ENCODE assay signal across 14 cellular contexts in the genomic region with DNA sequence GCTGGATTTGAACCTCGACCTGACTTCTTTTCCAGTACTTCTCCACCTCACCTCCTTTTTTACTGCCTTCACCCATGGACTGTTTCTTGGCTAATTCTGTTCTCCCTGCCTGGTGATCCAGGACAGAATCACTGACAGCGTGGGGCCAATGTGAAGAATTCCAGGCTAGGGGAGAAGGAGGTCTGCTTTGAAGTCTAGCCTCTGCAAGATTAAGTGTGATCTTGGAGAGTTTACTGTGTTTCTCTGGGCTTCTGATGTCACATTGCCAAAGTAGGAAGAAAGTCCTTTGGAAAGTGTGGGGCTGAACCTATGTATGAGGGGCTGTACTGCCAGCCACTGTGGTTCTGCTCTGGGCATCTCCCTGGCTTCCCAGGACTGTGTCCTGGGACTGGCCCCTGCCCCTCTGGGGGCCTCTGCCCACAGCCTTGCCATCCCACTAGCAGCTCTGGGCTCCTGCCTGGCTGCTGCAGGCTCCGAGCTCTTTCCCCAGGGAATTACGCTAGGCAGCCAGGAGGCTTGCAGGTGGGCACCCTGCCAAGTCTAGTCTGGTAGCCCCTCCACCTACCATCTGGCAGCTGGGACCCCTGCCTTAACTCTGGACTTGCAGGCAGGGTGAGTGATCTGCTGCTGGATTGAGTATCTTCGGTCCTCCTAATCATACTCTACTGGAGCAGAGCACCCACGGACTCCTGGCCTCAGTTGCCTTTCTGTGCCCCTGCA. TPM values are rescaled to one million over a fixed set of nuclear protein-coding genes. Genes with fewer than 3 reads are reported as not detected.
DNase-seq lines count a peak whose midpoint lies in the region; ATAC-seq and TF ChIP-seq lines count a peak whose summit lies in the region.
"Had no signal": no experiment of that assay in that cellular context is flagged by ENCODE, and none has a peak within 500 bp of the region (broad histone marks: within the 10 kb centered on the region; RNA-seq: fewer than 3 reads in every experiment).

No MANE protein-coding gene starts in this region.

- H3K4me3 Mint-ChIP-seq in WTC11 = peak overlapping the region; percentile 89
- H3K4me3 Mint-ChIP-seq: activated naive CD8-positive, alpha-beta T cell treated with anti-CD3 and anti-CD28 coated beads, Interleukin-2, amount 10 ng/mL, durations not matched to agents 7 days and 5 days; B cell; dendritic cell treated with granulocyte-macrophage colony-stimulating factor and Interleukin-4, amounts not matched to agents 40 ng/mL and 50 ng/mL, for 4 days; T-helper 2 cell treated with Interferon-gamma antibody and Interleukin-4, amounts not matched to agents 5 μg/mL and 100 μg/mL, for 36 hours had no signal

- intact Hi-C loops in uterus (cut with DNase I; ENCODE audit: low total_unique reads) = no loop called here

- peaks cover 35% of the 10 kb centered on the region for H3K79me2 ChIP-seq in mesendoderm (ENCODE audit: control insufficient read depth, insufficient read depth, low read length)

- peak; percentile 1; the same call in 1 of the 2 replicates for ATAC-seq in WTC11

- no peak overlapping the region for H2BK15ac ChIP-seq in mesendoderm (replicated peaks; ENCODE audit: low read depth)

- no peaks in the 10 kb centered on the region for H3K9me3 ChIP-seq in uterus
- H3K9me3 ChIP-seq: left ventricle myocardium inferior had no signal

- no peak overlapping the region for H3K27ac ChIP-seq in mesendoderm (ENCODE audit: low read depth, low read length)
- H3K27ac ChIP-seq in caudate nucleus (ENCODE audit: low read depth, low read length) = no peak overlapping the region
- no peak overlapping the region for H3K27ac ChIP-seq in uterus
- H3K27ac ChIP-seq: left ventricle myocardium inferior had no signal

- peaks cover 28% of the 10 kb centered on the region for H3K36me3 Mint-ChIP-seq in WTC11
- H3K36me3 Mint-ChIP-seq: activated naive CD8-positive, alpha-beta T cell treated with anti-CD3 and anti-CD28 coated beads, Interleukin-2, amount 10 ng/mL, durations not matched to agents 7 days and 5 days had no signal

- no peak overlapping the region for H2BK120ac ChIP-seq in mesendoderm (ENCODE audit: low read depth, low read length)

- peak overlapping the region; percentile 44 for H3K56ac ChIP-seq in mesendoderm (ENCODE audit: low read length)

- H3K4me3 ChIP-seq in mesendoderm (ENCODE audit: low read length) (no peak overlapping the region), uterus (no peak overlapping the region)
- H3K4me3 ChIP-seq: left ventricle myocardium inferior had no signal

- H3K4me1 Mint-ChIP-seq in WTC11 = peaks cover 69% of the 10 kb centered on the region
- H3K4me1 Mint-ChIP-seq: B cell had no signal

- H4K8ac ChIP-seq in mesendoderm (ENCODE audit: low read depth, low read length) = no peak overlapping the region

- H3K9ac ChIP-seq in mesendoderm (ENCODE audit: low read length) = peak overlapping the region; percentile 9

- peaks cover 13% of the 10 kb centered on the region for H3K79me1 ChIP-seq in mesendoderm (ENCODE audit: low read length)

- H3K36me3 ChIP-seq in mesendoderm (ENCODE audit: control insufficient read depth, insufficient read depth, low read length) (peaks cover 2% of the 10 kb centered on the region), uterus (no peaks in the 10 kb centered on the region)

- peak overlapping the region; percentile 93 for H3K27ac Mint-ChIP-seq in WTC11
- H3K27ac Mint-ChIP-seq: activated naive CD8-positive, alpha-beta T cell treated with anti-CD3 and anti-CD28 coated beads, Interleukin-2, amount 10 ng/mL, durations not matched to agents 7 days and 5 days; B cell; dendritic cell treated with granulocyte-macrophage colony-stimulating factor and Interleukin-4, amounts not matched to agents 40 ng/mL and 50 ng/mL, for 4 days; T-helper 2 cell treated with Interferon-gamma antibody and Interleukin-4, amounts not matched to agents 5 μg/mL and 100 μg/mL, for 36 hours had no signal

- no peak overlapping the region for H4K5ac ChIP-seq in mesendoderm (ENCODE audit: low read length)

- peak overlapping the region; percentile 55 for H3K4me2 ChIP-seq in mesendoderm (ENCODE audit: low read length)

- peak; percentile 93 for DNase-seq in DMS 273 (lab: John Stamatoyannopoulos, UW; ENCODE audit: unreplicated experiment)
- peak; percentile 72 for DNase-seq in NCI-H1105 (lab: John Stamatoyannopoulos, UW)
- DNase-seq in WTC11 (ENCODE audit: low spot score) = no peak
- DNase-seq in mesendoderm = peak; percentile 66
- DNase-seq in caudate nucleus (lab: John Stamatoyannopoulos, UW) = no peak
- DNase-seq in amniotic stem cell (lab: John Stamatoyannopoulos, UW) = no peak
- DNase-seq in uterus = no peak
- DNase-seq in HPDE6-E6E7 (ENCODE audit: extremely low spot score) = no peak
- DNase-seq: activated naive CD8-positive, alpha-beta T cell treated with anti-CD3 and anti-CD28 coated beads, Interleukin-2, amount 10 ng/mL, durations not matched to agents 7 days and 5 days; left ventricle myocardium inferior; stimulated activated CD4-positive, alpha-beta T cell treated with anti-CD3 and anti-CD28 coated beads, Interleukin-15, amount 100 ng/mL, for 24 hours had no signal

- H3K27me3 ChIP-seq in mesendoderm (ENCODE audit: insufficient read depth, low read length, poor library complexity) = no peaks in the 10 kb centered on the region
- H3K27me3 ChIP-seq in uterus = no peaks in the 10 kb centered on the region

- POLR2A ChIA-PET in WTC11 (lab: Charles Lee) = interaction anchor here (0.6 to 1.1 kb wide), 2 partner anchors 48 to 52 kb away, joined by 5 to 7 read pairs; no protein-coding TSS in a partner anchor

- no CpG with 5 or more reads among the region's 6 CpGs for WGBS in mesendoderm (ENCODE audit: extremely low coverage, insufficient coverage, low lambda C conversion rate)

- H3K18ac ChIP-seq in mesendoderm (ENCODE audit: low read length) = peak overlapping the region; percentile 31

- H2AK5ac ChIP-seq in mesendoderm (ENCODE audit: low read length) = no peak overlapping the region

- no peaks in the 10 kb centered on the region for H3K9me3 Mint-ChIP-seq in WTC11
- H3K9me3 Mint-ChIP-seq: activated naive CD8-positive, alpha-beta T cell treated with anti-CD3 and anti-CD28 coated beads, Interleukin-2, amount 10 ng/mL, durations not matched to agents 7 days and 5 days; dendritic cell treated with granulocyte-macrophage colony-stimulating factor and Interleukin-4, amounts not matched to agents 40 ng/mL and 50 ng/mL, for 4 days; T-helper 2 cell treated with Interferon-gamma antibody and Interleukin-4, amounts not matched to agents 5 μg/mL and 100 μg/mL, for 36 hours had no signal

- no peak for TF ChIP-seq POLR2A in uterus (IDR thresholded peaks at IDR 0.05)

- H3K4ac ChIP-seq in mesendoderm (ENCODE audit: low read depth, low read length) = no peak overlapping the region

- no peaks in the 10 kb centered on the region for H3K27me3 Mint-ChIP-seq in WTC11 (ENCODE audit: low read depth)
- H3K27me3 Mint-ChIP-seq: activated naive CD8-positive, alpha-beta T cell treated with anti-CD3 and anti-CD28 coated beads, Interleukin-2, amount 10 ng/mL, durations not matched to agents 7 days and 5 days; dendritic cell treated with granulocyte-macrophage colony-stimulating factor and Interleukin-4, amounts not matched to agents 40 ng/mL and 50 ng/mL, for 4 days had no signal

- H3K23ac ChIP-seq in mesendoderm (ENCODE audit: low read length) = no peak overlapping the region

- no peak overlapping the region for H2BK5ac ChIP-seq in mesendoderm (ENCODE audit: low read length)

- H3K4me1 ChIP-seq in mesendoderm (ENCODE audit: control insufficient read depth, low read depth, low read length) (peaks cover 25% of the 10 kb centered on the region), uterus (peaks cover 3 to 4% of the 10 kb centered on the region in 2 donors)

- CTCF ChIA-PET in WTC11 (lab: Charles Lee) = interaction anchor here (0.6 to 1.8 kb wide), 4 partner anchors 9 to 75 kb away, joined by 4 to 8 read pairs (median 6); no protein-coding TSS in a partner anchor

- no peak for TF ChIP-seq CTCF in WTC11 (IDR thresholded peaks at IDR 0.05)
- no peak for TF ChIP-seq CTCF in uterus (IDR thresholded peaks at IDR 0.05)

TF ChIP-seq in WTC11, 78 proteins besides CTCF, POLR2A, EP300 and RAD21 (continues in another document):
- TF ChIP-seq NR1H2 (CRISPR knock-in tag; IDR thresholded peaks at IDR 0.05) (no peak), KAT7 (CRISPR knock-in tag; IDR thresholded peaks at IDR 0.05; ENCODE audit: borderline replicate concordance) (no peak), ATF1 (CRISPR knock-in tag; IDR thresholded peaks at IDR 0.05) (no peak)
- TF ChIP-seq, protein P1, sequence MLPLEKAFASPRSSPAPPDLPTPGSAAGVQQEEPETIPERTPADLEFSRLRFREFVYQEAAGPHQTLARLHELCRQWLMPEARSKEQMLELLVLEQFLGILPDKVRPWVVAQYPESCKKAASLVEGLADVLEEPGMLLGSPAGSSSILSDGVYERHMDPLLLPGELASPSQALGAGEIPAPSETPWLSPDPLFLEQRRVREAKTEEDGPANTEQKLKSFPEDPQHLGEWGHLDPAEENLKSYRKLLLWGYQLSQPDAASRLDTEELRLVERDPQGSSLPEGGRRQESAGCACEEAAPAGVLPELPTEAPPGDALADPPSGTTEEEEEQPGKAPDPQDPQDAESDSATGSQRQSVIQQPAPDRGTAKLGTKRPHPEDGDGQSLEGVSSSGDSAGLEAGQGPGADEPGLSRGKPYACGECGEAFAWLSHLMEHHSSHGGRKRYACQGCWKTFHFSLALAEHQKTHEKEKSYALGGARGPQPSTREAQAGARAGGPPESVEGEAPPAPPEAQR (CRISPR knock-in tag; IDR thresholded peaks at IDR 0.05) = no peak
- TF ChIP-seq, protein P2, sequence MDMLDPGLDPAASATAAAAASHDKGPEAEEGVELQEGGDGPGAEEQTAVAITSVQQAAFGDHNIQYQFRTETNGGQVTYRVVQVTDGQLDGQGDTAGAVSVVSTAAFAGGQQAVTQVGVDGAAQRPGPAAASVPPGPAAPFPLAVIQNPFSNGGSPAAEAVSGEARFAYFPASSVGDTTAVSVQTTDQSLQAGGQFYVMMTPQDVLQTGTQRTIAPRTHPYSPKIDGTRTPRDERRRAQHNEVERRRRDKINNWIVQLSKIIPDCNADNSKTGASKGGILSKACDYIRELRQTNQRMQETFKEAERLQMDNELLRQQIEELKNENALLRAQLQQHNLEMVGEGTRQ (CRISPR knock-in tag; IDR thresholded peaks at IDR 0.05) = no peak

RNA-seq across cellular contexts. Expression of a gene that starts 52.2 kb away (rescaled TPM):
- total RNA-seq in WTC11 (2021) (142 to 197 TPM (median 154 TPM) in 3 replicates), uterus (10 to 100 TPM; 15.9 to 67.7 (median 30.4) TPM)
- 217 TPM for polyA plus RNA-seq in mesendoderm (2013, experiment 1 of 2)
- polyA plus RNA-seq in mesendoderm (2013, experiment 2 of 2) = 220 TPM

RNA-seq across cellular contexts. Expression of a gene that starts 52.5 kb away (rescaled TPM):
- total RNA-seq in WTC11 (2021) (62.9 to 73.2 TPM (median 70.2 TPM) in 3 replicates), uterus (100 to 1,000 TPM in 1 of 4 donors, 10 to 100 TPM in 3; 50.2 to 168 (median 76.4) TPM)
- 15.2 TPM for polyA plus RNA-seq in mesendoderm (2013, experiment 1 of 2)
- 15.5 TPM for polyA plus RNA-seq in mesendoderm (2013, experiment 2 of 2)

Comparison
In these comparisons a context has a peak if more than half of its experiments do, and no peak if none do; other contexts are left out.
1. DNase-seq: peak in DMS 273 (single experiment), NCI-H1105 (single experiment) and mesendoderm (single experiment); none in WTC11 (single experiment), caudate nucleus (0 of 61), amniotic stem cell (single experiment), uterus (0 of 2) and HPDE6-E6E7 (single experiment).